ENCODE assay signal across 23 cellular contexts in genomic region chr15:69827751-69828150, GRCh38.
"Had no signal": no experiment of that assay in that cellular context is flagged by ENCODE, and none has a peak within 500 bp of the region (broad histone marks: within the 10 kb centered on the region; RNA-seq: fewer than 3 reads in every experiment).

No MANE protein-coding gene starts in this region.

- H3K27me3 ChIP-seq: SJSA1 had no signal

- H3K27ac ChIP-seq: HL-60, SK-N-MC had no signal

- DNase-seq: KBM-7, MG63, NCI-H1092, NCI-H1105 treated with DMSO at 0.1 percent for 48 hours, NCI-H1417 treated with DMSO at 0.1 percent for 48 hours, NCI-H146, NCI-H1694 treated with DMSO at 0.1 percent for 48 hours, NCI-H1930, NCI-H2081, NCI-H2107, NCI-H2171, NCI-H226, NCI-H446, NCI-H510A, NCI-H524 treated with DMSO at 0.1 percent for 48 hours, NCI-H69, NCI-H774, Right ventricle myocardium superior, RPMI8226, SIG-M5 had no signal

- H3K9me3 ChIP-seq: MG63, SJSA1 had no signal

- H3K4me3 ChIP-seq: MG63, SJSA1, SK-N-MC had no signal

- H3K36me3 ChIP-seq: MG63, SJSA1 had no signal
